1 cellular context compared by ENCODE assay signal in the genomic region with DNA sequence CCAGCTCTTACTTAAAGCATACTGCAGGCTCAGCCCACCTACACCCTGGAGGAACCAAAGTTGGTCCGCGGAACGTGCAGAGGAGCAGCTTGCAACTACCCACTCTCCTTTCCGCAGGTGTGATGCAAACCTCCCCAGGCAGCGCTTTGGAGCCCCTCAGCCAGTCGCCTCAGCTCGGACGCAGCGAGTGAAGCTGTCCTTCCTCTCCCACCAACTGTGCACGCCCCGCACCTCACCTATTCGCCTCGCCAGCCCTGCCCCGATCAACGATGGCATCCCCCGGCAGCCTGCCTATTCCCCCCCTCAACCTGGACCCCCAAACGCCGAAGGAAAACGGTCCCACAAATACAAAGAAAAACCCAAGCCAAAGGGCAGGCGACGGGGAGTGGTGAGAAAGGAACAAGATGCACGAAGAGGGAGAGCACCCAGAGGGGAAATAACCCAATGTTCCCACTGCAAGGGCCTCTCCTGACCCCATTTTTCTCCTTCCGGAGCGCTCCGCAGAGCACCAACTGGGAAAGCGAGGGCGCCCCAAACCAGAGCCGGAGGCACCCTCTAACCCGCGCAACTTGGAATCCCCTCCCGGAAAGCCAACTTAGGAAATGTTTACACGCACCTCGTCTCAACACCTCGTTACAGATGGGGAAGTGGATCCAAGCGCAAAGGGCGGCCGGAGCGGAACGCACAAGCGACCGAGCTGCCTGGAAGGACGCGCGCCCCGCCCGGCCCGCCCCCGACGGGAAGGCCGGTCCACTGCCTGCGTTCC.
TF ChIP-seq lines count a peak whose summit lies in the region.

No MANE protein-coding gene starts in this region.

TF ChIP-seq in K562, 482 proteins besides CTCF, POLR2A, EP300 and RAD21 (continued from another document):
- TF ChIP-seq, protein P1, sequence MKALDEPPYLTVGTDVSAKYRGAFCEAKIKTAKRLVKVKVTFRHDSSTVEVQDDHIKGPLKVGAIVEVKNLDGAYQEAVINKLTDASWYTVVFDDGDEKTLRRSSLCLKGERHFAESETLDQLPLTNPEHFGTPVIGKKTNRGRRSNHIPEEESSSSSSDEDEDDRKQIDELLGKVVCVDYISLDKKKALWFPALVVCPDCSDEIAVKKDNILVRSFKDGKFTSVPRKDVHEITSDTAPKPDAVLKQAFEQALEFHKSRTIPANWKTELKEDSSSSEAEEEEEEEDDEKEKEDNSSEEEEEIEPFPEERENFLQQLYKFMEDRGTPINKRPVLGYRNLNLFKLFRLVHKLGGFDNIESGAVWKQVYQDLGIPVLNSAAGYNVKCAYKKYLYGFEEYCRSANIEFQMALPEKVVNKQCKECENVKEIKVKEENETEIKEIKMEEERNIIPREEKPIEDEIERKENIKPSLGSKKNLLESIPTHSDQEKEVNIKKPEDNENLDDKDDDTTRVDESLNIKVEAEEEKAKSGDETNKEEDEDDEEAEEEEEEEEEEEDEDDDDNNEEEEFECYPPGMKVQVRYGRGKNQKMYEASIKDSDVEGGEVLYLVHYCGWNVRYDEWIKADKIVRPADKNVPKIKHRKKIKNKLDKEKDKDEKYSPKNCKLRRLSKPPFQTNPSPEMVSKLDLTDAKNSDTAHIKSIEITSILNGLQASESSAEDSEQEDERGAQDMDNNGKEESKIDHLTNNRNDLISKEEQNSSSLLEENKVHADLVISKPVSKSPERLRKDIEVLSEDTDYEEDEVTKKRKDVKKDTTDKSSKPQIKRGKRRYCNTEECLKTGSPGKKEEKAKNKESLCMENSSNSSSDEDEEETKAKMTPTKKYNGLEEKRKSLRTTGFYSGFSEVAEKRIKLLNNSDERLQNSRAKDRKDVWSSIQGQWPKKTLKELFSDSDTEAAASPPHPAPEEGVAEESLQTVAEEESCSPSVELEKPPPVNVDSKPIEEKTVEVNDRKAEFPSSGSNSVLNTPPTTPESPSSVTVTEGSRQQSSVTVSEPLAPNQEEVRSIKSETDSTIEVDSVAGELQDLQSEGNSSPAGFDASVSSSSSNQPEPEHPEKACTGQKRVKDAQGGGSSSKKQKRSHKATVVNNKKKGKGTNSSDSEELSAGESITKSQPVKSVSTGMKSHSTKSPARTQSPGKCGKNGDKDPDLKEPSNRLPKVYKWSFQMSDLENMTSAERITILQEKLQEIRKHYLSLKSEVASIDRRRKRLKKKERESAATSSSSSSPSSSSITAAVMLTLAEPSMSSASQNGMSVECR (CRISPR knock-in tag; IDR thresholded peaks at IDR 0.05) = peak; percentile 51; the same call in 1 of the 2 replicates
- TF ChIP-seq HDAC2 (IDR thresholded peaks at IDR 0.05) (0 out of 2 replicates have a peak, but pooled peaks have one; percentile 11), ZNF76 (CRISPR knock-in tag; IDR thresholded peaks at IDR 0.05; ENCODE audit: borderline replicate concordance) (0 out of 2 replicates have a peak, but pooled peaks have one; percentile 8), SAP30 (IDR thresholded peaks at IDR 0.05; ENCODE audit: borderline replicate concordance, insufficient read depth, low read depth, low read length, poor library complexity, severe bottlenecking) (peak; percentile 24)
- TF ChIP-seq, protein P2, sequence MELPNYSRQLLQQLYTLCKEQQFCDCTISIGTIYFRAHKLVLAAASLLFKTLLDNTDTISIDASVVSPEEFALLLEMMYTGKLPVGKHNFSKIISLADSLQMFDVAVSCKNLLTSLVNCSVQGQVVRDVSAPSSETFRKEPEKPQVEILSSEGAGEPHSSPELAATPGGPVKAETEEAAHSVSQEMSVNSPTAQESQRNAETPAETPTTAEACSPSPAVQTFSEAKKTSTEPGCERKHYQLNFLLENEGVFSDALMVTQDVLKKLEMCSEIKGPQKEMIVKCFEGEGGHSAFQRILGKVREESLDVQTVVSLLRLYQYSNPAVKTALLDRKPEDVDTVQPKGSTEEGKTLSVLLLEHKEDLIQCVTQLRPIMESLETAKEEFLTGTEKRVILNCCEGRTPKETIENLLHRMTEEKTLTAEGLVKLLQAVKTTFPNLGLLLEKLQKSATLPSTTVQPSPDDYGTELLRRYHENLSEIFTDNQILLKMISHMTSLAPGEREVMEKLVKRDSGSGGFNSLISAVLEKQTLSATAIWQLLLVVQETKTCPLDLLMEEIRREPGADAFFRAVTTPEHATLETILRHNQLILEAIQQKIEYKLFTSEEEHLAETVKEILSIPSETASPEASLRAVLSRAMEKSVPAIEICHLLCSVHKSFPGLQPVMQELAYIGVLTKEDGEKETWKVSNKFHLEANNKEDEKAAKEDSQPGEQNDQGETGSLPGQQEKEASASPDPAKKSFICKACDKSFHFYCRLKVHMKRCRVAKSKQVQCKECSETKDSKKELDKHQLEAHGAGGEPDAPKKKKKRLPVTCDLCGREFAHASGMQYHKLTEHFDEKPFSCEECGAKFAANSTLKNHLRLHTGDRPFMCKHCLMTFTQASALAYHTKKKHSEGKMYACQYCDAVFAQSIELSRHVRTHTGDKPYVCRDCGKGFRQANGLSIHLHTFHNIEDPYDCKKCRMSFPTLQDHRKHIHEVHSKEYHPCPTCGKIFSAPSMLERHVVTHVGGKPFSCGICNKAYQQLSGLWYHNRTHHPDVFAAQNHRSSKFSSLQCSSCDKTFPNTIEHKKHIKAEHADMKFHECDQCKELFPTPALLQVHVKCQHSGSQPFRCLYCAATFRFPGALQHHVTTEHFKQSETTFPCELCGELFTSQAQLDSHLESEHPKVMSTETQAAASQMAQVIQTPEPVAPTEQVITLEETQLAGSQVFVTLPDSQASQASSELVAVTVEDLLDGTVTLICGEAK (IDR thresholded peaks at IDR 0.05) = peak; percentile 76
- TF ChIP-seq, protein P2 (CRISPR knock-in tag; IDR thresholded peaks at IDR 0.05) = no peak
TF ChIP-seq in K562: peak in this region for 32.
